Comparison of ENCODE assay signal across 8 cellular contexts in genomic region chr2:135876770-135877169, GRCh38. TPM values are rescaled to one million over a fixed set of nuclear protein-coding genes. Genes with fewer than 3 reads are reported as not detected.
DNase-seq lines count a peak whose midpoint lies in the region; ATAC-seq, FAIRE-seq and TF ChIP-seq lines count a peak whose summit lies in the region.
"Not testable (repeated sequence)": the region's sequence is repeated elsewhere in the genome, so short reads cannot be mapped to it uniquely, and the experiment has no call there.

No MANE protein-coding gene starts in this region.

- H2AFZ ChIP-seq in GM23248 (peak overlapping the region; percentile 82), OCI-LY3 (ENCODE audit: low read depth, low read length) (peak overlapping the region; percentile 19; the same call in 1 of the 2 replicates)
- not testable (repeated sequence) for H2AFZ ChIP-seq in smooth muscle cell (ENCODE audit: low read depth)

- not testable (repeated sequence) for H3K27me3 Mint-ChIP-seq in activated CD8-positive, alpha-beta memory T cell treated with anti-CD3 and anti-CD28 coated beads, Interleukin-2, amount 10 ng/mL, durations not matched to agents 7 days and 5 days; central memory CD8-positive, alpha-beta T cell; naive B cell

- H3F3A ChIP-seq in GM23248 (ENCODE audit: insufficient read depth); smooth muscle cell (ENCODE audit: low read depth): not testable (repeated sequence)

- H3K9me3 Mint-ChIP-seq in activated CD8-positive, alpha-beta memory T cell treated with anti-CD3 and anti-CD28 coated beads, Interleukin-2, amount 10 ng/mL, durations not matched to agents 7 days and 5 days (ENCODE audit: low read depth); central memory CD8-positive, alpha-beta T cell; naive B cell: not testable (repeated sequence)

- peak overlapping the region; percentile 97 for H3K27ac Mint-ChIP-seq in activated CD8-positive, alpha-beta memory T cell treated with anti-CD3 and anti-CD28 coated beads, Interleukin-2, amount 10 ng/mL, durations not matched to agents 7 days and 5 days
- peak overlapping the region; percentile 94 for H3K27ac Mint-ChIP-seq in central memory CD8-positive, alpha-beta T cell (ENCODE audit: low read depth)
- peak overlapping the region in 5 of 6 donors; percentile 67 to 96 (median 95) for H3K27ac Mint-ChIP-seq in naive B cell

- WGBS in A549 (ENCODE audit: missing lambda C conversion rate) = 84% methylated on average over 15 of the region's 15 CpGs
- WGBS in GM23248 (ENCODE audit: low coverage in 1 of 2, low lambda C conversion rate in 2 of 2, missing lambda C conversion rate in 2 of 2), 2 experiments = 82 to 86% methylated on average over 15 of the region's 15 CpGs
- WGBS in smooth muscle cell (ENCODE audit: low lambda C conversion rate) = 85% methylated on average over 15 of the region's 15 CpGs

- not testable (repeated sequence) for FAIRE-seq in A549 (lab: Jason Lieb, UNC)

- H3K4me3 ChIP-seq in A549 = peak overlapping the region; percentile 86
- H3K4me3 ChIP-seq in GM23248 = peak overlapping the region; percentile 86
- H3K4me3 ChIP-seq in OCI-LY3 (ENCODE audit: low read length) = peak overlapping the region; percentile 98
- peak overlapping the region; percentile 89 for H3K4me3 ChIP-seq in left ventricle myocardium inferior
- H3K4me3 ChIP-seq in smooth muscle cell = peak overlapping the region; percentile 86

- DNase-seq in A549 (ENCODE audit: low read depth in 1 of 2, low spot score in 1 of 2); GM23248; activated CD8-positive, alpha-beta memory T cell treated with anti-CD3 and anti-CD28 coated beads, Interleukin-2, amount 10 ng/mL, durations not matched to agents 7 days and 5 days; central memory CD8-positive, alpha-beta T cell (ENCODE audit: low spot score in 2 of 2); left ventricle myocardium inferior; naive B cell; smooth muscle cell (lab: John Stamatoyannopoulos, UW; ENCODE audit: unreplicated experiment): not testable (repeated sequence)

- peak overlapping the region; percentile 85 for H3K4me3 Mint-ChIP-seq in activated CD8-positive, alpha-beta memory T cell treated with anti-CD3 and anti-CD28 coated beads, Interleukin-2, amount 10 ng/mL, durations not matched to agents 7 days and 5 days
- peak overlapping the region; percentile 82 for H3K4me3 Mint-ChIP-seq in central memory CD8-positive, alpha-beta T cell
- peak overlapping the region; percentile 89 to 98 (median 96) for H3K4me3 Mint-ChIP-seq in naive B cell

- H3K9me3 ChIP-seq in A549; GM23248 (ENCODE audit: low read depth); OCI-LY3 (ENCODE audit: insufficient read depth, low read length); left ventricle myocardium inferior (replicated peaks); smooth muscle cell (replicated peaks; ENCODE audit: low read depth): not testable (repeated sequence)

- H3K9ac ChIP-seq in GM23248 = peak overlapping the region; percentile 88
- H3K9ac ChIP-seq in OCI-LY3 (ENCODE audit: low read length) = peak overlapping the region; percentile 66
- not testable (repeated sequence) for H3K9ac ChIP-seq in smooth muscle cell (ENCODE audit: low read depth)

- TF ChIP-seq CTCF in A549 (IDR thresholded peaks at IDR 0.05); OCI-LY3 (IDR thresholded peaks at IDR 0.05; ENCODE audit: low read depth, low read length); left ventricle myocardium inferior (IDR thresholded peaks at IDR 0.05; ENCODE audit: borderline replicate concordance); smooth muscle cell (IDR thresholded peaks at IDR 0.05; ENCODE audit: borderline replicate concordance, insufficient read depth, poor library complexity, severe bottlenecking): not testable (repeated sequence)

- TF ChIP-seq RAD21 in A549 (conservative IDR thresholded peaks at IDR 0.05 in 1 of 2, IDR thresholded peaks at IDR 0.05 in 1 of 2) = not testable (repeated sequence)

- not testable (repeated sequence) for TF ChIP-seq EP300 in A549 (IDR thresholded peaks at IDR 0.05)

- not testable (repeated sequence) for H3K27me3 ChIP-seq in GM23248 (replicated peaks; ENCODE audit: insufficient read depth); OCI-LY3 (ENCODE audit: low read depth, low read length); left ventricle myocardium inferior (ENCODE audit: low read depth); smooth muscle cell (ENCODE audit: low read depth)

- H3K79me2 ChIP-seq in GM23248 (ENCODE audit: insufficient read depth) (peaks cover 30% of the 10 kb centered on the region), OCI-LY3 (ENCODE audit: low read length) (peaks cover 34% of the 10 kb centered on the region), smooth muscle cell (ENCODE audit: low read depth) (peaks cover 11% of the 10 kb centered on the region)

- H3K4me1 Mint-ChIP-seq in activated CD8-positive, alpha-beta memory T cell treated with anti-CD3 and anti-CD28 coated beads, Interleukin-2, amount 10 ng/mL, durations not matched to agents 7 days and 5 days = peaks cover 35% of the 10 kb centered on the region
- peaks cover 40% of the 10 kb centered on the region for H3K4me1 Mint-ChIP-seq in central memory CD8-positive, alpha-beta T cell
- H3K4me1 Mint-ChIP-seq in naive B cell = peaks cover 21 to 26% (median 25%) of the 10 kb centered on the region in 3 donors

- CTCF ChIA-PET in A549 (lab: Yijun Ruan, JAX) = interaction anchor here (0.9 kb wide), 2 partner anchors 37 to 887 kb away, joined by 3 read pairs; no protein-coding TSS in a partner anchor
- CTCF ChIA-PET in activated CD8-positive, alpha-beta memory T cell treated with anti-CD3 and anti-CD28 coated beads, Interleukin-2, amount 10 ng/mL, durations not matched to agents 7 days and 5 days (lab: Charles Lee) = interaction anchor here (0.9 to 3.6 kb wide), 5 partner anchors 10 to 508 kb away, joined by 3 to 21 read pairs (median 6); no protein-coding TSS in a partner anchor

- not testable (repeated sequence) for H3K9me2 ChIP-seq in GM23248 (ENCODE audit: insufficient read depth)

- in situ Hi-C loops in GM23248 (cut with MboI) = not testable (repeated sequence)

- POLR2A ChIA-PET in A549 (lab: Yijun Ruan, JAX) = interaction anchor here (0.6 to 1.0 kb wide), 5 partner anchors 10 to 134 kb away, joined by 3 to 5 read pairs (median 3); partner anchors contain the start of gene DARS1

- H3K36me3 Mint-ChIP-seq in activated CD8-positive, alpha-beta memory T cell treated with anti-CD3 and anti-CD28 coated beads, Interleukin-2, amount 10 ng/mL, durations not matched to agents 7 days and 5 days = peaks cover 33% of the 10 kb centered on the region
- peaks cover 24% of the 10 kb centered on the region for H3K36me3 Mint-ChIP-seq in central memory CD8-positive, alpha-beta T cell (ENCODE audit: insufficient read depth)
- H3K36me3 Mint-ChIP-seq in naive B cell = not testable (repeated sequence)

- H3K36me3 ChIP-seq in GM23248 (ENCODE audit: low read depth); OCI-LY3 (replicated peaks; ENCODE audit: low read depth, low read length); left ventricle myocardium inferior; smooth muscle cell (ENCODE audit: low read depth): not testable (repeated sequence)

- H3K4me1 ChIP-seq in A549 (peaks cover 11% of the 10 kb centered on the region; the same call in 2 of the 3 replicates), left ventricle myocardium inferior (peaks cover 16% of the 10 kb centered on the region), smooth muscle cell (ENCODE audit: low read depth) (peaks cover 20% of the 10 kb centered on the region)
- H3K4me1 ChIP-seq in GM23248 (ENCODE audit: insufficient read depth); OCI-LY3 (ENCODE audit: low read length): not testable (repeated sequence)

- H3K27ac ChIP-seq in A549 (peak overlapping the region; percentile 51 to 74; a peak in 4 of 6 replicates), OCI-LY3 (ENCODE audit: low read length) (peak overlapping the region; percentile 28), left ventricle myocardium inferior (replicated peaks) (peak overlapping the region; percentile 73)
- not testable (repeated sequence) for H3K27ac ChIP-seq in GM23248; smooth muscle cell (ENCODE audit: low read depth)

- intact Hi-C loops in left ventricle myocardium inferior (cut with micrococcal nuclease) = not testable (repeated sequence)

- peak overlapping the region; percentile 81 for H3K4me2 ChIP-seq in A549
- peak overlapping the region; percentile 52 for H3K4me2 ChIP-seq in GM23248 (ENCODE audit: unreplicated experiment)
- peak overlapping the region; percentile 55 for H3K4me2 ChIP-seq in OCI-LY3 (ENCODE audit: low read length)
- peak overlapping the region; percentile 96 for H3K4me2 ChIP-seq in smooth muscle cell

- peak; percentile 4 to 7; a peak in 2 of 6 replicates for ATAC-seq in A549
- not testable (repeated sequence) for ATAC-seq in activated CD8-positive, alpha-beta memory T cell treated with anti-CD3 and anti-CD28 coated beads, Interleukin-2, amount 10 ng/mL, durations not matched to agents 7 days and 5 days; central memory CD8-positive, alpha-beta T cell (replicated peaks; ENCODE audit: extremely low read depth, poor library complexity, severe bottlenecking); naive B cell (ENCODE audit: low read depth in 2 of 2)

- not testable (repeated sequence) for H4K20me1 ChIP-seq in GM23248 (ENCODE audit: insufficient read depth); smooth muscle cell (ENCODE audit: low read depth)
- H4K20me1 ChIP-seq in OCI-LY3 (ENCODE audit: insufficient read depth, low read length) = peaks cover 21% of the 10 kb centered on the region

- TF ChIP-seq POLR2A in A549 (IDR thresholded peaks at IDR 0.05; ENCODE audit: low read length) = not testable (repeated sequence)

RNA-seq across cellular contexts. Expression of gene MCM6, which starts 0.5 kb away (rescaled TPM):
- polyA plus RNA-seq in A549 (2011; rRNA removed) = 53.9 and 59.6 TPM in 2 replicates
- 36.0 and 37.3 TPM in 2 replicates for polyA plus RNA-seq in A549 (2012; cell fraction: cytosol; rRNA removed)
- 22.6 and 34.9 TPM in 2 replicates for polyA plus RNA-seq in A549 (2012; cell fraction: nucleus; rRNA removed)
- 61.4 to 65.8 TPM (median 63.9 TPM) in 3 replicates for polyA plus RNA-seq in A549 (2017; fragmentation: RNase III; extraction: RNeasy Plus Mini Kit Qiagen cat#74134 plus additional on column Dnase treatment)
- 44.3 and 44.7 TPM in 2 replicates for polyA minus RNA-seq in A549 (2011; rRNA and poly(A)+ RNA removed)
- total RNA-seq in GM23248 (2014; rRNA removed; shearing (Covaris generic)) = 13.7 and 16.4 TPM in 2 replicates
- 21.4 and 22.3 TPM in 2 replicates for polyA plus RNA-seq in GM23248 (2016; fragmentation: Nextera tagmentation; extraction: Ambion mirVana)
- 100 to 1,000 TPM; 130 to 159 TPM for total RNA-seq in activated CD8-positive, alpha-beta memory T cell treated with anti-CD3 and anti-CD28 coated beads, Interleukin-2, amount 10 ng/mL, durations not matched to agents 7 days and 5 days
- total RNA-seq in left ventricle myocardium inferior = 2.9 TPM
- polyA plus RNA-seq in naive B cell (ENCODE audit: low read depth in 6 of 6) = 1 to 10 TPM; 1.8 to 5.3 (median 2.9) TPM
- total RNA-seq in smooth muscle cell = 19.0 TPM in 2 replicates
- 15.0 and 17.3 TPM in 2 replicates for polyA plus RNA-seq in smooth muscle cell

RNA-seq across cellular contexts. Expression of gene LCT, which starts 39.8 kb away (rescaled TPM):
- polyA plus RNA-seq in A549 (2011; rRNA removed) (0.03 and 0.04 TPM in 2 replicates), A549 (2017; fragmentation: RNase III; extraction: RNeasy Plus Mini Kit Qiagen cat#74134 plus additional on column Dnase treatment) (0.01 to 0.05 TPM (median 0.04 TPM) in 3 replicates), GM23248 (2016; fragmentation: Nextera tagmentation; extraction: Ambion mirVana) (not detected in 2 replicates), naive B cell (ENCODE audit: low read depth in 6 of 6) (not detected), smooth muscle cell (0.25 TPM in 1 of 2 replicates, not detected in the other)
- polyA plus RNA-seq in A549 (2012; cell fraction: cytosol; rRNA removed) = 0.05 and 0.07 TPM in 2 replicates
- 0.07 and 0.10 TPM in 2 replicates for polyA plus RNA-seq in A549 (2012; cell fraction: nucleus; rRNA removed)
- polyA minus RNA-seq in A549 (2011; rRNA and poly(A)+ RNA removed) = 0.41 and 0.44 TPM in 2 replicates
- under 0.01 and 0.25 TPM in 2 replicates for total RNA-seq in GM23248 (2014; rRNA removed; shearing (Covaris generic))
- total RNA-seq in activated CD8-positive, alpha-beta memory T cell treated with anti-CD3 and anti-CD28 coated beads, Interleukin-2, amount 10 ng/mL, durations not matched to agents 7 days and 5 days = under 1 TPM; 0.41 to 0.56 TPM
- total RNA-seq in left ventricle myocardium inferior (not detected), smooth muscle cell (0.04 and 0.31 TPM in 2 replicates)
